In genomic region chr5:237931-238330, GRCh38 we compare ENCODE assay signal across 11 cellular contexts. TPM values are rescaled to one million over a fixed set of nuclear protein-coding genes. Genes with fewer than 3 reads are reported as not detected.
DNase-seq lines count a peak whose midpoint lies in the region; FAIRE-seq and TF ChIP-seq lines count a peak whose summit lies in the region.
"Not testable (repeated sequence)": the region's sequence is repeated elsewhere in the genome, so short reads cannot be mapped to it uniquely, and the experiment has no call there.
"Had no signal": no experiment of that assay in that cellular context is flagged by ENCODE, and none has a peak within 500 bp of the region (broad histone marks: within the 10 kb centered on the region; RNA-seq: fewer than 3 reads in every experiment).

No MANE protein-coding gene starts in this region.

- H3K36me3 ChIP-seq in astrocyte (ENCODE audit: insufficient read depth, low read length), result peaks cover 24% of the 10 kb centered on the region
- H3K36me3 ChIP-seq in brain microvascular endothelial cell (replicated peaks), result peaks cover 50% of the 10 kb centered on the region

- H3K27me3 Mint-ChIP-seq in astrocyte (ENCODE audit: low read depth, unreplicated experiment), result not testable (repeated sequence)

- not testable (repeated sequence) for H2AFZ ChIP-seq in astrocyte (ENCODE audit: low read depth, low read length)

- intact Hi-C loops in head of caudate nucleus (cut with DNase I), result not testable (repeated sequence)

- peak overlapping the region; percentile 72 for H3K27ac Mint-ChIP-seq in astrocyte (ENCODE audit: unreplicated experiment)

- not testable (repeated sequence) for H3K27me3 ChIP-seq in astrocyte (ENCODE audit: insufficient read depth, low read length); brain microvascular endothelial cell (replicated peaks)

- DNase-seq in Ammon's horn (ENCODE audit: low spot score) (peak; percentile 23), astrocyte (ENCODE audit: low read depth) (peak; percentile 73), brain microvascular endothelial cell (peak; percentile 58), head of caudate nucleus (peak in 40 of 42 donors; percentile 13 to 87 (median 64)), middle frontal gyrus (ENCODE audit: extremely low spot score, low spot score) (peak; percentile 40), putamen (ENCODE audit: low spot score) (peak; percentile 16)
- peak; percentile 22 for DNase-seq in activated CD8-positive, alpha-beta memory T cell treated with anti-CD3 and anti-CD28 coated beads, Interleukin-2, amount 50 U/mL, for 48 hours

- H3K27ac ChIP-seq in astrocyte (ENCODE audit: low read depth, low read length); brain microvascular endothelial cell: not testable (repeated sequence)

- FAIRE-seq in astrocyte (lab: Jason Lieb, UNC), result not testable (repeated sequence)

- H3K4me1 Mint-ChIP-seq in astrocyte (ENCODE audit: low read depth, unreplicated experiment), result not testable (repeated sequence)

- H3K4me3 ChIP-seq in astrocyte (ENCODE audit: insufficient read depth, low read depth, low read length); brain microvascular endothelial cell (ENCODE audit: low read depth, low read length): not testable (repeated sequence)

- not testable (repeated sequence) for H3K4me1 ChIP-seq in astrocyte (ENCODE audit: insufficient read depth, low read length)

- H3K9ac ChIP-seq in astrocyte (ENCODE audit: low read length), result not testable (repeated sequence)

- not testable (repeated sequence) for H3K9me3 Mint-ChIP-seq in astrocyte (ENCODE audit: unreplicated experiment)

- not testable (repeated sequence) for TF ChIP-seq CTCF in astrocyte (IDR thresholded peaks at IDR 0.05; ENCODE audit: insufficient read depth, low read depth, low read length); brain microvascular endothelial cell (IDR thresholded peaks at IDR 0.05; ENCODE audit: low read depth, low read length, missing control alignments)

- in situ Hi-C loops in brain microvascular endothelial cell (cut with HindIII; ENCODE audit: low pct_ligation_motif_present, low sequenced_read_pairs), result not testable (repeated sequence)

- H3K79me2 ChIP-seq in astrocyte (ENCODE audit: insufficient read depth, low read length), result not testable (repeated sequence)

- H3K9me3 ChIP-seq in astrocyte (ENCODE audit: insufficient read depth, low read depth, low read length), result not testable (repeated sequence)

- H3K4me2 ChIP-seq in astrocyte (ENCODE audit: low read length), result not testable (repeated sequence)

- H3K36me3 Mint-ChIP-seq in astrocyte (ENCODE audit: low read depth, unreplicated experiment), result peaks cover 27% of the 10 kb centered on the region

- H4K20me1 ChIP-seq in astrocyte (ENCODE audit: insufficient read depth, low read length), result not testable (repeated sequence)

- H3K4me3 Mint-ChIP-seq in astrocyte (ENCODE audit: unreplicated experiment), result not testable (repeated sequence)

RNA-seq across cellular contexts. Expression of gene SDHA, which starts 19.8 kb away (rescaled TPM):
- 91.7 and 102 TPM in 2 replicates for total RNA-seq in astrocyte

RNA-seq across cellular contexts. Expression of gene CCDC127, which starts 20.0 kb away (rescaled TPM):
- total RNA-seq in astrocyte, result 5.6 and 8.8 TPM in 2 replicates

RNA-seq across cellular contexts. Expression of gene PDCD6, which starts 33.5 kb away (rescaled TPM):
- 99.1 and 99.6 TPM in 2 replicates for total RNA-seq in astrocyte

RNA-seq across cellular contexts. Expression of gene LRRC14B, which starts 46.6 kb away (rescaled TPM):
- total RNA-seq in astrocyte, result not detected in 2 replicates
- total RNA-seq: CD8-positive, alpha-beta memory T cell; GM23338; H4; H9 had no signal

Comparison
In these comparisons a context has a peak if more than half of its experiments do, and no peak if none do; other contexts are left out.
1. DNase-seq: peak in every context shown above with its lines; median percentile 73 in astrocyte; 64 in head of caudate nucleus; 58 in brain microvascular endothelial cell; 40 in middle frontal gyrus; 23 in Ammon's horn; 22 in activated CD8-positive, alpha-beta memory T cell treated with anti-CD3 and anti-CD28 coated beads, Interleukin-2, amount 50 U/mL, for 48 hours; 16 in putamen.